In genomic region chr13:114035186-114035582, GRCh38 we compare ENCODE assay signal across 1 cellular context.
TF ChIP-seq lines count a peak whose summit lies in the region.

No MANE protein-coding gene starts in this region.

TF ChIP-seq in GM23338, 12 proteins besides CTCF, POLR2A, EP300 and RAD21 (continued from another document):
- TF ChIP-seq ZNF462 (CRISPR knock-in tag; IDR thresholded peaks at IDR 0.05): no peak
